Comparison of ENCODE assay signal across 1 cellular context in the genomic region with DNA sequence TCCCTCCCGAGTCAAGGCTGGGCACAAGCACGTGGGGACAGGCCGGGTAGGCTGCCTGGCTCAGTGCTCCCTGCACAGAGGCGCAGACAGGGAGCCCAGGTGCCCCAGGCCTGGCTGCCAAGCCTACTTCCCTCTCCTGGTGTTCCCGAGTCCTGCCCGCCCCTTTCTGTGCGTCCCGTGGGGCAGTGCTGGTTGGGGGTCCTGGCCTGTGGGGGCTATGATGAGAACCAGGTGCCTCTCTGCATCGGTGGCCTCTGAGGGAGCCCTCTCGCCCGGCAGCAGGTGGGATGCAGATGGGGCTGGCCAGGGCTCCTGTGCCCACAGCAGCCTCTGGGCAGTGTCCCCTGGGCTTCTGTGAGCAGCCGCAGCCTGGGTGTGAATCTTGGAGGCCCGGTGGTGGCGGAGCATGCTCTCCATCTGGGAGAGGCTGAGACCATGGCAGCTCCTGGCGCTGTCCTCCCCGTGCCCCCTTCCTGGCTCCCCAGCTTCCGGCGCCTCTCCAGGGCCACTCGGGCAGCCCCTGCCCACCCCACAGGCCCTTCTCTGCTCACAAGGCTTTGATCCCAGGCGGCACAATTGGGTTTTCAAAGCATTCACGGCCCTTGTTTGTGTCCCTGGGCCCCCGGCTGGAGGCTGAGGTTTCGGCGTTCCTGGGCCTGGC.
TF ChIP-seq lines count a peak whose summit lies in the region.

No MANE protein-coding gene starts in this region.

TF ChIP-seq in K562, 482 proteins besides CTCF, POLR2A, EP300 and RAD21:
- TF ChIP-seq LEF1 (IDR thresholded peaks at IDR 0.05) (no peak), JUN (IDR thresholded peaks at IDR 0.05; ENCODE audit: borderline replicate concordance, low read depth, low read length) (no peak), JUN (CRISPR knock-in tag; IDR thresholded peaks at IDR 0.05; ENCODE audit: borderline replicate concordance) (no peak), POLR2G (IDR thresholded peaks at IDR 0.05; ENCODE audit: low read depth, low read length) (peak; percentile 33; the same call in 1 of the 2 replicates), ZNF146 (CRISPR knock-in tag; IDR thresholded peaks at IDR 0.05; ENCODE audit: unreplicated experiment) (no peak)
- TF ChIP-seq, protein P1, sequence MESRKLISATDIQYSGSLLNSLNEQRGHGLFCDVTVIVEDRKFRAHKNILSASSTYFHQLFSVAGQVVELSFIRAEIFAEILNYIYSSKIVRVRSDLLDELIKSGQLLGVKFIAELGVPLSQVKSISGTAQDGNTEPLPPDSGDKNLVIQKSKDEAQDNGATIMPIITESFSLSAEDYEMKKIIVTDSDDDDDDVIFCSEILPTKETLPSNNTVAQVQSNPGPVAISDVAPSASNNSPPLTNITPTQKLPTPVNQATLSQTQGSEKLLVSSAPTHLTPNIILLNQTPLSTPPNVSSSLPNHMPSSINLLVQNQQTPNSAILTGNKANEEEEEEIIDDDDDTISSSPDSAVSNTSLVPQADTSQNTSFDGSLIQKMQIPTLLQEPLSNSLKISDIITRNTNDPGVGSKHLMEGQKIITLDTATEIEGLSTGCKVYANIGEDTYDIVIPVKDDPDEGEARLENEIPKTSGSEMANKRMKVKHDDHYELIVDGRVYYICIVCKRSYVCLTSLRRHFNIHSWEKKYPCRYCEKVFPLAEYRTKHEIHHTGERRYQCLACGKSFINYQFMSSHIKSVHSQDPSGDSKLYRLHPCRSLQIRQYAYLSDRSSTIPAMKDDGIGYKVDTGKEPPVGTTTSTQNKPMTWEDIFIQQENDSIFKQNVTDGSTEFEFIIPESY (CRISPR knock-in tag; IDR thresholded peaks at IDR 0.05) = peak; percentile 42; the same call in 1 of the 2 replicates
- TF ChIP-seq, protein P2, sequence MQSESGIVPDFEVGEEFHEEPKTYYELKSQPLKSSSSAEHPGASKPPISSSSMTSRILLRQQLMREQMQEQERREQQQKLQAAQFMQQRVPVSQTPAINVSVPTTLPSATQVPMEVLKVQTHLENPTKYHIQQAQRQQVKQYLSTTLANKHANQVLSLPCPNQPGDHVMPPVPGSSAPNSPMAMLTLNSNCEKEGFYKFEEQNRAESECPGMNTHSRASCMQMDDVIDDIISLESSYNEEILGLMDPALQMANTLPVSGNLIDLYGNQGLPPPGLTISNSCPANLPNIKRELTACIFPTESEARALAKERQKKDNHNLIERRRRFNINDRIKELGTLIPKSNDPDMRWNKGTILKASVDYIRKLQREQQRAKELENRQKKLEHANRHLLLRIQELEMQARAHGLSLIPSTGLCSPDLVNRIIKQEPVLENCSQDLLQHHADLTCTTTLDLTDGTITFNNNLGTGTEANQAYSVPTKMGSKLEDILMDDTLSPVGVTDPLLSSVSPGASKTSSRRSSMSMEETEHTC (IDR thresholded peaks at IDR 0.05) = no peak
